In genomic region chr15:78339559-78339958, GRCh38 we compare ENCODE assay signal across 31 cellular contexts. TPM values are rescaled to one million over a fixed set of nuclear protein-coding genes. Genes with fewer than 3 reads are reported as not detected.
DNase-seq lines count a peak whose midpoint lies in the region; ATAC-seq, FAIRE-seq and TF ChIP-seq lines count a peak whose summit lies in the region.
"Had no signal": no experiment of that assay in that cellular context is flagged by ENCODE, and none has a peak within 500 bp of the region (broad histone marks: within the 10 kb centered on the region; RNA-seq: fewer than 3 reads in every experiment).

No MANE protein-coding gene starts in this region.

- H3K36me3 Mint-ChIP-seq in Caco-2 (ENCODE audit: insufficient read depth, unreplicated experiment) (no peaks in the 10 kb centered on the region), progenitor cell of endocrine pancreas (ENCODE audit: insufficient read depth) (no peaks in the 10 kb centered on the region)
- H3K36me3 Mint-ChIP-seq: activated naive CD4-positive, alpha-beta T cell treated with anti-CD3 and anti-CD28 coated beads, Interleukin-2, amount 50 U/mL, for 24 hours; CD14-positive monocyte; naive B cell had no signal

- H3K4me3 Mint-ChIP-seq in Caco-2 (ENCODE audit: unreplicated experiment) (peak overlapping the region; percentile 77), progenitor cell of endocrine pancreas (ENCODE audit: low read depth) (peak overlapping the region; percentile 9)
- H3K4me3 Mint-ChIP-seq: activated CD4-positive, alpha-beta memory T cell treated with anti-CD3 and anti-CD28 coated beads, Interleukin-2, amount 10 ng/mL, durations not matched to agents 7 days and 5 days; activated T-helper 17 cell treated with anti-CD3 and anti-CD28 coated beads, Interleukin-2, amount 50 U/mL, for 72 hours; naive B cell had no signal

- H3K36me3 ChIP-seq in Caco-2 (ENCODE audit: control insufficient read depth, insufficient read depth, low read length) (no peaks in the 10 kb centered on the region), SK-N-MC (ENCODE audit: insufficient read depth, low read length) (no peaks in the 10 kb centered on the region; the same call in 1 of the 2 replicates), iPS-15b (ENCODE audit: control insufficient read depth, insufficient read depth, low read length) (peaks cover 10% of the 10 kb centered on the region)

- H3K27ac ChIP-seq in SK-N-MC = no peak overlapping the region
- H3K27ac ChIP-seq: RWPE1 had no signal

- no peak overlapping the region for H3K27ac Mint-ChIP-seq in Caco-2 (ENCODE audit: unreplicated experiment)
- H3K27ac Mint-ChIP-seq in progenitor cell of endocrine pancreas = no peak overlapping the region
- H3K27ac Mint-ChIP-seq: activated CD4-positive, alpha-beta memory T cell treated with anti-CD3 and anti-CD28 coated beads, Interleukin-2, amount 10 ng/mL, durations not matched to agents 7 days and 5 days; activated naive CD4-positive, alpha-beta T cell treated with anti-CD3 and anti-CD28 coated beads, Interleukin-2, amount 50 U/mL, for 24 hours; activated T-helper 17 cell treated with anti-CD3 and anti-CD28 coated beads, Interleukin-2, amount 50 U/mL, for 72 hours; CD14-positive monocyte; naive B cell had no signal

- no peaks in the 10 kb centered on the region for H3K27me3 ChIP-seq in Caco-2 (replicated peaks; ENCODE audit: control insufficient read depth, insufficient read depth, low read length)
- peaks cover 32% of the 10 kb centered on the region for H3K27me3 ChIP-seq in iPS-15b (ENCODE audit: control insufficient read depth, insufficient read depth, low read length)

- H3K27me3 Mint-ChIP-seq in Caco-2 (ENCODE audit: insufficient read depth, unreplicated experiment) = no peaks in the 10 kb centered on the region
- peaks cover 66% of the 10 kb centered on the region for H3K27me3 Mint-ChIP-seq in progenitor cell of endocrine pancreas

- H3K4me1 Mint-ChIP-seq in Caco-2 (ENCODE audit: low read depth, unreplicated experiment) = peaks cover 6% of the 10 kb centered on the region
- peaks cover 2% of the 10 kb centered on the region for H3K4me1 Mint-ChIP-seq in progenitor cell of endocrine pancreas (ENCODE audit: low read depth)
- H3K4me1 Mint-ChIP-seq: activated T-helper 17 cell treated with anti-CD3 and anti-CD28 coated beads, Interleukin-2, amount 50 U/mL, for 72 hours had no signal

- H3K4me1 ChIP-seq in Caco-2 (0 out of 2 replicates have a peak, but pooled peaks cover 5% of the 10 kb centered on the region), iPS-15b (ENCODE audit: control insufficient read depth, insufficient read depth, low read length) (peaks cover 8% of the 10 kb centered on the region)

- POLR2A ChIA-PET in Caco-2 (lab: Charles Lee) = interaction anchor here (0.6 to 1.3 kb wide), 2 partner anchors 57 to 139 kb away, joined by 4 to 5 read pairs; no protein-coding TSS in a partner anchor

- no peak for DNase-seq in Caco-2
- DNase-seq in SK-N-MC (ENCODE audit: low read depth, low spot score) = no peak
- no peak for DNase-seq in progenitor cell of endocrine pancreas (ENCODE audit: low spot score, unreplicated experiment)
- DNase-seq in GM12891 (ENCODE audit: insufficient read length, low spot score) = no peak
- no peak for DNase-seq in NCI-H526 treated with DMSO at 0.1 percent for 48 hours (lab: John Stamatoyannopoulos, UW)
- no peak for DNase-seq in cerebellar nuclear complex (lab: John Stamatoyannopoulos, UW)
- DNase-seq: activated CD4-positive, alpha-beta memory T cell treated with anti-CD3 and anti-CD28 coated beads, Interleukin-2, amount 10 ng/mL, durations not matched to agents 7 days and 5 days; activated CD4-positive, CD25-positive, alpha-beta regulatory T cell treated with anti-CD3 and anti-CD28 coated beads, Interleukin-2, amount 50 U/mL, for 72 hours; effector CD8-positive, alpha-beta T cell; GOT3; left ventricle myocardium superior; naive B cell; NCI-H1092 treated with DMSO at 0.1 percent for 48 hours; NCI-H187; NCI-H748 treated with DMSO at 0.1 percent for 48 hours; trophoblast cell had no signal

- peak overlapping the region; percentile 68; the same call in 1 of the 2 replicates for H3K4me3 ChIP-seq in Caco-2 (ENCODE audit: low read depth, low read length)
- H3K4me3 ChIP-seq in SK-N-MC = peak overlapping the region; percentile 76
- peak overlapping the region; percentile 53 for H3K4me3 ChIP-seq in iPS-15b (ENCODE audit: low read depth, low read length)
- H3K4me3 ChIP-seq: GM12878 had no signal

- BruUV-seq in Caco-2 (replicated peaks; lab: Mats Ljungman, UMichigan) = no TSS peak

- no peak for FAIRE-seq in GM12891 (lab: Jason Lieb, UNC)
- FAIRE-seq: bronchial epithelial cell, colon, D721Med, GM12878, islet of Langerhans, TTC549 had no signal

- no peaks in the 10 kb centered on the region for H3K9me3 ChIP-seq in Caco-2
- no peaks in the 10 kb centered on the region for H3K9me3 ChIP-seq in SK-N-MC (ENCODE audit: low read depth, low read length)
- H3K9me3 ChIP-seq in iPS-15b (ENCODE audit: control insufficient read depth, insufficient read depth, low read length) = no peaks in the 10 kb centered on the region

- ATAC-seq in GM21360 (IDR thresholded peaks at IDR 0.05; ENCODE audit: unreplicated experiment) = no peak
- ATAC-seq: activated T-helper 17 cell treated with anti-CD3 and anti-CD28 coated beads, Interleukin-2, amount 50 U/mL, for 72 hours; GM12878; left ventricle myocardium superior had no signal

- intact Hi-C loops in Caco-2 (cut with micrococcal nuclease; ENCODE audit: unreplicated experiment) = loop anchor here (5.0 kb wide), 1 partner anchor 33 kb away; no protein-coding TSS in a partner anchor

- H3K9ac ChIP-seq in SK-N-MC (ENCODE audit: insufficient read length) = no peak overlapping the region
- H3K9ac ChIP-seq in iPS-15b (ENCODE audit: low read depth, low read length) = no peak overlapping the region

- CTCF ChIA-PET in Caco-2 (lab: Charles Lee) = interaction anchor here (0.7 to 1.1 kb wide), 3 partner anchors 76 to 190 kb away, joined by 3 to 6 read pairs (median 4); no protein-coding TSS in a partner anchor

- TF ChIP-seq POLR2A in GM12891 (IDR thresholded peaks at IDR 0.05; ENCODE audit: low read depth, low read length) = no peak

- H3K9me3 Mint-ChIP-seq in Caco-2 (ENCODE audit: unreplicated experiment) (no peaks in the 10 kb centered on the region), progenitor cell of endocrine pancreas (ENCODE audit: low read depth) (no peaks in the 10 kb centered on the region)
- H3K9me3 Mint-ChIP-seq: activated CD4-positive, alpha-beta memory T cell treated with anti-CD3 and anti-CD28 coated beads, Interleukin-2, amount 10 ng/mL, durations not matched to agents 7 days and 5 days; activated naive CD4-positive, alpha-beta T cell treated with anti-CD3 and anti-CD28 coated beads, Interleukin-2, amount 50 U/mL, for 24 hours; activated T-helper 17 cell treated with anti-CD3 and anti-CD28 coated beads, Interleukin-2, amount 50 U/mL, for 72 hours had no signal

- no peak for TF ChIP-seq CTCF in Caco-2 (IDR thresholded peaks at IDR 0.05; ENCODE audit: insufficient read depth in 1 of 2, low read depth in 1 of 2, low read length in 1 of 2, severe bottlenecking in 1 of 2, unreplicated experiment in 1 of 2)
- no peak for TF ChIP-seq CTCF in progenitor cell of endocrine pancreas (IDR thresholded peaks at IDR 0.05; ENCODE audit: unreplicated experiment)

TF ChIP-seq in GM12891, 5 proteins besides CTCF, POLR2A, EP300 and RAD21:
- TF ChIP-seq SPI1 (IDR thresholded peaks at IDR 0.05; ENCODE audit: low read depth, low read length) = no peak
- no peak for TF ChIP-seq TAF1 (IDR thresholded peaks at IDR 0.05; ENCODE audit: low read depth, low read length)
- no peak for TF ChIP-seq POU2F2 (IDR thresholded peaks at IDR 0.05; ENCODE audit: low read depth, low read length)
- no peak for TF ChIP-seq POLR2AphosphoS5 (IDR thresholded peaks at IDR 0.05; ENCODE audit: low read depth, low read length)
- no peak for TF ChIP-seq PAX5 (IDR thresholded peaks at IDR 0.05; ENCODE audit: insufficient read depth, low read length, severe bottlenecking)
TF ChIP-seq in GM12891: peak in this region for 0.

RNA-seq across cellular contexts. Expression of gene CRABP1, which starts 0.6 kb away (rescaled TPM):
- total RNA-seq in Caco-2 (2022) = 113 and 116 TPM in 2 replicates
- 1.1 and 2.8 TPM in 2 replicates for total RNA-seq in progenitor cell of endocrine pancreas
- 0.42 TPM for polyA plus RNA-seq in GM12891 (2012; ENCODE audit: low read depth, missing spikeins)
- total RNA-seq: activated CD4-positive, alpha-beta memory T cell treated with anti-CD3 and anti-CD28 coated beads, Interleukin-2, amount 10 ng/mL, durations not matched to agents 7 days and 5 days; activated T-helper 17 cell treated with anti-CD3 and anti-CD28 coated beads, Interleukin-2, amount 50 U/mL, for 72 hours; bronchial epithelial cell; fibroblast of villous mesenchyme; left ventricle myocardium superior; SK-MEL-5; T-helper 1 cell treated with Interleukin-12 subunit alpha and Interleukin-12 subunit beta and Interleukin-4 antibody, amounts not matched to agents 30 ng/mL and 1 ng/mL, for 36 hours had no signal
- polyA plus RNA-seq: CD14-positive monocyte had no signal

RNA-seq across cellular contexts. Expression of gene SKIC8, which starts 40.1 kb away (rescaled TPM):
- total RNA-seq in Caco-2 (2022) = 45.7 and 51.5 TPM in 2 replicates
- 46.1 and 51.4 TPM in 2 replicates for total RNA-seq in progenitor cell of endocrine pancreas
- 68.3 TPM for polyA plus RNA-seq in GM12891 (2012; ENCODE audit: low read depth, missing spikeins)

Comparison
In these comparisons a context has a peak if more than half of its experiments do, and no peak if none do; other contexts are left out.
1. RNA of gene CRABP1, which starts 0.6 kb away (total RNA-seq): 113 to 116 TPM in Caco-2; 1.1 to 2.8 TPM in progenitor cell of endocrine pancreas; every median in the first group is over 10 times any median in the second.
2. Peak in every context shown above with its lines, with median percentiles within 50 percentile points of each other: H3K4me3 ChIP-seq.